Comparison of ENCODE assay signal across 8 cellular contexts in the genomic region with DNA sequence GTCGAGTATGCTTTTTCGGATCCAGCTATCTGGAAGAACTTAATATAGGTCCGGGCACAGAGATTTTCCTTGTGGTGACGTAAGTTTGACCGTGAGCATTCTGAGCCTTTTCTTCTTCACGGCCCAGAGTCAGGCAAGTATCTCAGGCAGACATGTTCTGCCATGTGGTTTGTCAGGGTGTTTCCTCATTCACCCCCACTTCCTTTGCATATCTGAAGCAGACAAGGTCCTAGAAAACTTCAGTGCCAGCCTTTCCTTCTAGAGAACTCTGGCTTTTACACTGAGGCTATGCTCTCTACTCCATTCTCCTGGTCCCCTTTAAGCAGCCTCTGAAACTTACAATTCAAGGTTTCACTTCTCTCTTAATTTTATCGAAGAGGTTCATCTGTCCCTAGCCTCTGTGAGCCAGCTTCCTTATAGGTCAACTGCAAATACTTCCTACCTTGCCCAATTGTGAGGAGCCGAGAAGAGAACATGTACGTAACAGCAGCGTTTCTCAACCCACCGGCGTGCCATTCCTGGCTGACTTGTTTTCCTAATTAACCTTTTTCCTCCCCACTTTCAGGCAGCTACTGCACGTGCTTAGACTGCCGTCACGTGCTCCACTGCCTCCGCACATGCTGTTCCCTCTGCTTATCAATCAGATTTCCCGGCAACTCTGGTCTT. TPM values are rescaled to one million over a fixed set of nuclear protein-coding genes. Genes with fewer than 3 reads are reported as not detected.
DNase-seq lines count a peak whose midpoint lies in the region; ATAC-seq lines count a peak whose summit lies in the region.

No MANE protein-coding gene starts in this region.

- H3K27ac Mint-ChIP-seq in T-helper 17 cell, result peak overlapping the region; percentile 45

- H3K27ac ChIP-seq in SJCRH30, result no peak overlapping the region

- H3K4me1 ChIP-seq in SJCRH30, result no peaks in the 10 kb centered on the region

- peaks cover 45% of the 10 kb centered on the region for H3K36me3 ChIP-seq in SJCRH30

- no peaks in the 10 kb centered on the region for H3K27me3 Mint-ChIP-seq in activated T-cell treated with anti-CD3 and anti-CD28 coated beads, Interleukin-2, amount 50 U/mL, for 4 hours (ENCODE audit: low read depth)
- no peaks in the 10 kb centered on the region for H3K27me3 Mint-ChIP-seq in T-helper 17 cell

- no peak overlapping the region for H3K4me3 ChIP-seq in SJCRH30

- peaks cover 6% of the 10 kb centered on the region for H3K36me3 Mint-ChIP-seq in activated T-cell treated with anti-CD3 and anti-CD28 coated beads, Interleukin-2, amount 50 U/mL, for 4 hours (ENCODE audit: insufficient read depth)
- no peaks in the 10 kb centered on the region for H3K36me3 Mint-ChIP-seq in T-helper 17 cell (ENCODE audit: low read depth)

- no peaks in the 10 kb centered on the region for H3K9me3 Mint-ChIP-seq in activated T-cell treated with anti-CD3 and anti-CD28 coated beads, Interleukin-2, amount 50 U/mL, for 4 hours

- peaks cover 21% of the 10 kb centered on the region for H3K4me1 Mint-ChIP-seq in activated T-cell treated with anti-CD3 and anti-CD28 coated beads, Interleukin-2, amount 50 U/mL, for 4 hours (ENCODE audit: low read depth)
- peaks cover 8% of the 10 kb centered on the region for H3K4me1 Mint-ChIP-seq in T-helper 17 cell

- ATAC-seq in activated T-cell treated with anti-CD3 and anti-CD28 coated beads, Interleukin-2, amount 50 U/mL, for 4 hours, result peak; percentile 61 to 64
- ATAC-seq in HG03039 (IDR thresholded peaks at IDR 0.05; ENCODE audit: unreplicated experiment) (peak; percentile 84), T-helper 17 cell (peak; percentile 65)
- peak; percentile 52 for ATAC-seq in stimulated activated naive CD8-positive, alpha-beta T cell treated with anti-CD3 and anti-CD28 coated beads, Interleukin-15, Interleukin-2, amounts not matched to agents 100 U/mL and 50 U/mL, for 24 hours

- no peak for DNase-seq in activated T-cell treated with anti-CD3 and anti-CD28 coated beads, Interleukin-2, amount 50 U/mL, for 4 hours
- DNase-seq in activated T-cell treated with anti-CD3 and anti-CD28 coated beads for 4 hours (no peak), T-helper 17 cell (no peak), SJCRH30 (no peak), occipital lobe (lab: John Stamatoyannopoulos, UW) (no peak), DMS53 treated with DMSO at 0.1 percent for 48 hours (lab: John Stamatoyannopoulos, UW; ENCODE audit: unreplicated experiment) (no peak)
- DNase-seq in stimulated activated naive CD8-positive, alpha-beta T cell treated with anti-CD3 and anti-CD28 coated beads, Interleukin-15, Interleukin-2, amounts not matched to agents 100 U/mL and 50 U/mL, for 24 hours, result no peak

- H3K4me3 Mint-ChIP-seq in activated T-cell treated with anti-CD3 and anti-CD28 coated beads, Interleukin-2, amount 50 U/mL, for 4 hours, result peak overlapping the region; percentile 82
- H3K4me3 Mint-ChIP-seq in T-helper 17 cell, result peak overlapping the region; percentile 59

- H3K9me3 ChIP-seq in T-helper 17 cell (ENCODE audit: control insufficient read depth, low read length, poor library complexity, severe bottlenecking) (no peaks in the 10 kb centered on the region), SJCRH30 (replicated peaks) (no peaks in the 10 kb centered on the region)

- H3K27me3 ChIP-seq in SJCRH30, result no peaks in the 10 kb centered on the region

RNA-seq across cellular contexts. Expression of a gene that starts 47.3 kb away (rescaled TPM):
- 10 to 100 TPM; 56.6 to 84.8 (median 76.3) TPM for total RNA-seq in activated T-cell treated with anti-CD3 and anti-CD28 coated beads, Interleukin-2, amount 50 U/mL, for 4 hours
- total RNA-seq in T-helper 17 cell (1 to 10 TPM; 5.9 to 6.0 TPM), occipital lobe (26.7 TPM)
- 107 and 114 TPM in 2 replicates for total RNA-seq in SJCRH30 (2014; rRNA removed; shearing (Covaris generic))
